8 cellular contexts compared by ENCODE assay signal in genomic region chr1:222589462-222590302, GRCh38. TPM values are rescaled to one million over a fixed set of nuclear protein-coding genes. Genes with fewer than 3 reads are reported as not detected.
DNase-seq lines count a peak whose midpoint lies in the region; ATAC-seq and TF ChIP-seq lines count a peak whose summit lies in the region.

TSS of gene TAF1A (minus strand) at chr1:222589933.

- peaks cover 57% of the 10 kb centered on the region for H3K79me2 ChIP-seq in PC-3 (ENCODE audit: low read length)

- intact Hi-C loops in PC-3 (cut with micrococcal nuclease) = loop anchor here (1.0 to 2.0 kb wide), 2 partner anchors 11 to 125 kb away; no protein-coding TSS in a partner anchor

- no peaks in the 10 kb centered on the region for H4K20me1 ChIP-seq in PC-3 (ENCODE audit: low read length)

- H3F3A ChIP-seq in PC-3 (ENCODE audit: low read length, unreplicated experiment) = no peaks in the 10 kb centered on the region

- ATAC-seq in GM21526 (IDR thresholded peaks at IDR 0.05; ENCODE audit: low FRiP score, unreplicated experiment) (peak; percentile 99), PC-3 (peak; percentile 91)

- peak within 1 kb of the TSS; percentile 41 for H3K27ac ChIP-seq in PC-3 (ENCODE audit: low read length)

- peaks cover 21% of the 10 kb centered on the region; the same call in 1 of the 2 replicates for H3K36me3 ChIP-seq in PC-3 (ENCODE audit: low read depth, low read length)

- CTCF ChIA-PET in PC-3 (lab: Charles Lee) = interaction anchor here (0.8 to 1.5 kb wide), 3 partner anchors 45 to 125 kb away, joined by 3 to 14 read pairs (median 3); no protein-coding TSS in a partner anchor

- TSS peak; percentile 81 for BruUV-seq in PC-3 (replicated peaks; lab: Mats Ljungman, UMichigan)

- peaks cover 36% of the 10 kb centered on the region for H3K4me1 ChIP-seq in PC-3 (ENCODE audit: insufficient read depth, low read length)

- H3K9ac ChIP-seq in PC-3 (ENCODE audit: low read length) = peak within 1 kb of the TSS; percentile 83

- H2AFZ ChIP-seq in PC-3 (ENCODE audit: low read length) = peak within 1 kb of the TSS; percentile 89

- no peaks in the 10 kb centered on the region for H3K27me3 ChIP-seq in PC-3 (ENCODE audit: low read length)

- DNase-seq in DMS114 treated with DMSO at 0.1 percent for 48 hours (lab: John Stamatoyannopoulos, UW; ENCODE audit: unreplicated experiment) (peak; percentile 86), HuH-7 (ENCODE audit: low spot score) (peak; percentile 84), PC-3 (peak; percentile 98), activated T-cell treated with anti-CD3 and anti-CD28 coated beads for 4 hours (peak; percentile 74), epithelial cell of proximal tubule (ENCODE audit: low read depth) (no peak), mucosa of gallbladder (ENCODE audit: low spot score) (peak; percentile 87)
- DNase-seq in stimulated activated CD8-positive, alpha-beta memory T cell treated with anti-CD3 and anti-CD28 coated beads, Interleukin-4, amount 100 ng/mL, for 4 hours (ENCODE audit: low read depth in 2 of 2, low spot score in 1 of 2) = peak; percentile 62 to 68

- H3K4me2 ChIP-seq in PC-3 (ENCODE audit: low read length) = peak within 1 kb of the TSS; percentile 89

- no peaks in the 10 kb centered on the region for H3K9me2 ChIP-seq in PC-3 (replicated peaks; ENCODE audit: low read length)

- peak within 1 kb of the TSS; percentile 78 for H3K4me3 ChIP-seq in PC-3 (ENCODE audit: low read length)
- peak within 1 kb of the TSS; percentile 83 for H3K4me3 ChIP-seq in epithelial cell of proximal tubule (ENCODE audit: low read depth, low read length)

- TF ChIP-seq CTCF in PC-3 (conservative IDR thresholded peaks at IDR 0.05; ENCODE audit: low read depth, low read length) (no peak), epithelial cell of proximal tubule (conservative IDR thresholded peaks at IDR 0.05; ENCODE audit: low read depth, low read length) (no peak)

- H3K9me3 ChIP-seq in PC-3 (ENCODE audit: low read length) = no peaks in the 10 kb centered on the region

- POLR2A ChIA-PET in PC-3 (lab: Charles Lee; ENCODE audit: unreplicated experiment) = interaction anchor here (0.5 to 0.7 kb wide), 4 partner anchors 60 to 377 kb away, joined by 3 to 10 read pairs (median 7); partner anchors contain the start of genes AIDA and BROX

RNA-seq across cellular contexts. Expression of gene TAF1A, which starts in this region (rescaled TPM):
- total RNA-seq in PC-3 (2014; rRNA removed) (27.9 and 29.4 TPM in 2 replicates), epithelial cell of proximal tubule (10.5 and 10.6 TPM in 2 replicates), mucosa of gallbladder (7.5 TPM)
